ENCODE assay signal across 1 cellular context in genomic region chr2:69147841-69148533, GRCh38.
TF ChIP-seq lines count a peak whose summit lies in the region.

No MANE protein-coding gene starts in this region.

TF ChIP-seq in GM23338, 12 proteins besides CTCF, POLR2A, EP300 and RAD21:
- TF ChIP-seq POLR2AphosphoS5 (IDR thresholded peaks at IDR 0.05; ENCODE audit: low read depth) (no peak), STAT1 (IDR thresholded peaks at IDR 0.05; ENCODE audit: unreplicated experiment) (no peak), ETS1 (IDR thresholded peaks at IDR 0.05) (no peak), REST (IDR thresholded peaks at IDR 0.05; ENCODE audit: unreplicated experiment) (no peak), EZH2 (IDR thresholded peaks at IDR 0.05; ENCODE audit: low read depth, unreplicated experiment) (no peak), JUNB (IDR thresholded peaks at IDR 0.05; ENCODE audit: unreplicated experiment) (no peak), ZNF462 (CRISPR knock-in tag; IDR thresholded peaks at IDR 0.05) (no peak), EZH2phosphoT487 (IDR thresholded peaks at IDR 0.05; ENCODE audit: unreplicated experiment) (no peak), CREB1 (CRISPR knock-in tag; IDR thresholded peaks at IDR 0.05; ENCODE audit: low read depth) (no peak), ZNF331 (CRISPR knock-in tag; IDR thresholded peaks at IDR 0.05; ENCODE audit: low read depth) (no peak), NANOG (IDR thresholded peaks at IDR 0.05; ENCODE audit: borderline replicate concordance) (no peak)
TF ChIP-seq in GM23338: peak in this region for 0.
